41 cellular contexts compared by ENCODE assay signal in genomic region chr20:4554346-4554745, GRCh38.
"Had no signal": no experiment of that assay in that cellular context is flagged by ENCODE, and none has a peak within 500 bp of the region (broad histone marks: within the 10 kb centered on the region; RNA-seq: fewer than 3 reads in every experiment).

No MANE protein-coding gene starts in this region.

- DNase-seq: activated B cell treated with CpG ODN at 0.5 μM for 24 hours; activated CD4-positive, alpha-beta memory T cell treated with anti-CD3 and anti-CD28 coated beads for 36 hours; activated CD4-positive, alpha-beta T cell treated with anti-CD3 and anti-CD28 coated beads for 36 hours; activated CD4-positive, alpha-beta T cell treated with anti-CD3 and anti-CD28 coated beads for 48 hours; activated CD4-positive, alpha-beta T cell treated with anti-CD3 and anti-CD28 coated beads, Interleukin-2, amount 50 U/mL, for 1 hour; activated CD4-positive, alpha-beta T cell treated with anti-CD3 and anti-CD28 coated beads, Interleukin-2, amount 50 U/mL, for 4 hours; activated CD4-positive, CD25-positive, alpha-beta regulatory T cell treated with anti-CD3 and anti-CD28 coated beads, Interleukin-2, amount 50 U/mL, for 72 hours; activated CD8-positive, alpha-beta memory T cell treated with anti-CD3 and anti-CD28 coated beads, Interleukin-2, amount 50 U/mL, for 4 hours; activated CD8-positive, alpha-beta T cell treated with anti-CD3 and anti-CD28 coated beads for 36 hours; activated effector memory CD4-positive, alpha-beta T cell treated with anti-CD3 and anti-CD28 coated beads, Interleukin-2, amount 50 U/mL, for 16 hours; activated gamma-delta T cell treated with Interleukin-2 at 50 U/mL for 16 hours; activated naive CD4-positive, alpha-beta T cell; activated naive CD4-positive, alpha-beta T cell treated with anti-CD3 and anti-CD28 coated beads for 36 hours; activated naive CD4-positive, alpha-beta T cell treated with anti-CD3 and anti-CD28 coated beads, Interleukin-2, amount 50 U/mL, for 16 hours; activated naive CD8-positive, alpha-beta T cell treated with anti-CD3 and anti-CD28 coated beads for 36 hours; activated T-cell treated with anti-CD3 and anti-CD28 coated beads for 4 hours; activated T-cell treated with anti-CD3 and anti-CD28 coated beads, Interleukin-2, amount 50 U/mL, for 1 hour; activated T-cell treated with anti-CD3 and anti-CD28 coated beads, Interleukin-2, amount 50 U/mL, for 4 hours; activated T-cell treated with anti-CD3 and anti-CD28 coated beads, Interleukin-2, amount 50 U/mL, for 72 hours; adrenal gland; amniotic stem cell; aorta; body of pancreas; brain microvascular endothelial cell; caudate nucleus; cerebellar nuclear complex; SW 1271; T-helper 1 cell; T-helper 2 cell; T-helper 9 cell had no signal

- H3K9me3 ChIP-seq: adrenal gland, body of pancreas had no signal

- H3K27ac ChIP-seq: adrenal gland, body of pancreas, cardiac muscle cell, VCaP had no signal

- H3K9me3 Mint-ChIP-seq: activated B cell treated with CpG ODN at 0.5 μM for 24 hours; activated naive CD4-positive, alpha-beta T cell treated with anti-CD3 and anti-CD28 coated beads for 36 hours; activated naive CD4-positive, alpha-beta T cell treated with anti-CD3 and anti-CD28 coated beads, Interleukin-2, amount 50 U/mL, for 72 hours; activated naive CD8-positive, alpha-beta T cell treated with anti-CD3 and anti-CD28 coated beads for 36 hours; activated T-cell treated with anti-CD3 and anti-CD28 coated beads, Interleukin-2, amount 50 U/mL, for 72 hours; activated T-helper 1 cell treated with anti-CD3 and anti-CD28 coated beads, Interleukin-12 subunit alpha, Interleukin-12 subunit beta, Interleukin-2, Interleukin-4 antibody, amounts not matched to agents 30 ng/mL and 10 ng/mL and 1 ng/mL, durations not matched to agents 14 hours and 24 hours and 36 hours; activated T-helper 17 cell treated with anti-CD3 and anti-CD28 coated beads, Interleukin-2, amount 50 U/mL, for 72 hours; central memory CD8-positive, alpha-beta T cell; T-helper 1 cell treated with Interleukin-12 subunit alpha and Interleukin-12 subunit beta and Interleukin-4 antibody, amounts not matched to agents 30 μg/mL and 1 μg/mL, for 36 hours; T-helper 2 cell treated with Interferon-gamma antibody and Interleukin-4, amounts not matched to agents 5 μg/mL and 100 μg/mL, for 36 hours had no signal

- H3K4me1 ChIP-seq: adrenal gland, body of pancreas had no signal

- ATAC-seq: activated CD4-positive, alpha-beta T cell treated with anti-CD3 and anti-CD28 coated beads for 36 hours; activated CD8-positive, alpha-beta T cell treated with anti-CD3 and anti-CD28 coated beads for 36 hours; activated naive CD4-positive, alpha-beta T cell treated with anti-CD3 and anti-CD28 coated beads, Interleukin-2, amount 50 U/mL, for 72 hours; activated T-cell treated with anti-CD3 and anti-CD28 coated beads, Interleukin-2, amount 50 U/mL, for 4 hours; activated T-cell treated with anti-CD3 and anti-CD28 coated beads, Interleukin-2, amount 50 U/mL, for 72 hours; activated T-helper 17 cell treated with anti-CD3 and anti-CD28 coated beads, Interleukin-2, amount 50 U/mL, for 72 hours; body of pancreas had no signal

- H3K4me3 ChIP-seq: adrenal gland, body of pancreas, cardiac muscle cell had no signal

- FAIRE-seq: astrocyte, bronchial epithelial cell, TTC549 had no signal

- H3K4me1 Mint-ChIP-seq: activated B cell treated with CpG ODN at 0.5 μM for 24 hours; activated CD4-positive, alpha-beta T cell treated with anti-CD3 and anti-CD28 coated beads for 36 hours; activated naive CD8-positive, alpha-beta T cell treated with anti-CD3 and anti-CD28 coated beads for 36 hours; activated T-helper 17 cell treated with anti-CD3 and anti-CD28 coated beads, Interleukin-2, amount 50 U/mL, for 72 hours; central memory CD8-positive, alpha-beta T cell had no signal

- H3K27ac Mint-ChIP-seq: activated B cell treated with CpG ODN at 0.5 μM for 24 hours; activated CD4-positive, alpha-beta memory T cell treated with anti-CD3 and anti-CD28 coated beads for 36 hours; activated CD4-positive, alpha-beta T cell treated with anti-CD3 and anti-CD28 coated beads for 36 hours; activated CD8-positive, alpha-beta T cell treated with anti-CD3 and anti-CD28 coated beads for 36 hours; activated naive CD4-positive, alpha-beta T cell treated with anti-CD3 and anti-CD28 coated beads for 36 hours; activated naive CD4-positive, alpha-beta T cell treated with anti-CD3 and anti-CD28 coated beads, Interleukin-2, amount 50 U/mL, for 72 hours; activated naive CD8-positive, alpha-beta T cell treated with anti-CD3 and anti-CD28 coated beads for 36 hours; activated T-cell treated with anti-CD3 and anti-CD28 coated beads, Interleukin-2, amount 50 U/mL, for 72 hours; activated T-helper 1 cell treated with anti-CD3 and anti-CD28 coated beads, Interleukin-12 subunit alpha, Interleukin-12 subunit beta, Interleukin-2, Interleukin-4 antibody, amounts not matched to agents 30 ng/mL and 10 ng/mL and 1 ng/mL, durations not matched to agents 14 hours and 24 hours and 36 hours; activated T-helper 17 cell treated with anti-CD3 and anti-CD28 coated beads, Interleukin-2, amount 50 U/mL, for 72 hours; T-helper 1 cell treated with Interleukin-12 subunit alpha and Interleukin-12 subunit beta and Interleukin-4 antibody, amounts not matched to agents 30 μg/mL and 1 μg/mL, for 36 hours; T-helper 2 cell treated with Interferon-gamma antibody and Interleukin-4, amounts not matched to agents 5 μg/mL and 100 μg/mL, for 36 hours had no signal

- H3K36me3 ChIP-seq: adrenal gland, brain microvascular endothelial cell, cardiac muscle cell had no signal

- H3K36me3 Mint-ChIP-seq: activated CD4-positive, alpha-beta memory T cell treated with anti-CD3 and anti-CD28 coated beads for 36 hours; activated naive CD4-positive, alpha-beta T cell treated with anti-CD3 and anti-CD28 coated beads, Interleukin-2, amount 50 U/mL, for 72 hours; activated naive CD8-positive, alpha-beta T cell treated with anti-CD3 and anti-CD28 coated beads for 36 hours had no signal

- H3K27me3 ChIP-seq: adrenal gland, body of pancreas, brain microvascular endothelial cell, cardiac muscle cell had no signal

- H3K4me3 Mint-ChIP-seq: activated B cell treated with CpG ODN at 0.5 μM for 24 hours; activated CD4-positive, alpha-beta memory T cell treated with anti-CD3 and anti-CD28 coated beads for 36 hours; activated CD4-positive, alpha-beta T cell treated with anti-CD3 and anti-CD28 coated beads for 36 hours; activated CD8-positive, alpha-beta T cell treated with anti-CD3 and anti-CD28 coated beads for 36 hours; activated naive CD4-positive, alpha-beta T cell treated with anti-CD3 and anti-CD28 coated beads for 36 hours; activated naive CD8-positive, alpha-beta T cell treated with anti-CD3 and anti-CD28 coated beads for 36 hours; activated T-cell treated with anti-CD3 and anti-CD28 coated beads, Interleukin-2, amount 50 U/mL, for 4 hours; activated T-cell treated with anti-CD3 and anti-CD28 coated beads, Interleukin-2, amount 50 U/mL, for 72 hours; activated T-helper 1 cell treated with anti-CD3 and anti-CD28 coated beads, Interleukin-12 subunit alpha, Interleukin-12 subunit beta, Interleukin-2, Interleukin-4 antibody, amounts not matched to agents 30 ng/mL and 10 ng/mL and 1 ng/mL, durations not matched to agents 14 hours and 24 hours and 36 hours; activated T-helper 17 cell treated with anti-CD3 and anti-CD28 coated beads, Interleukin-2, amount 50 U/mL, for 72 hours; central memory CD8-positive, alpha-beta T cell; T-helper 1 cell treated with Interleukin-12 subunit alpha and Interleukin-12 subunit beta and Interleukin-4 antibody, amounts not matched to agents 30 μg/mL and 1 μg/mL, for 36 hours; T-helper 2 cell treated with Interferon-gamma antibody and Interleukin-4, amounts not matched to agents 5 μg/mL and 100 μg/mL, for 36 hours had no signal
